15 cellular contexts compared by ENCODE assay signal in the genomic region with DNA sequence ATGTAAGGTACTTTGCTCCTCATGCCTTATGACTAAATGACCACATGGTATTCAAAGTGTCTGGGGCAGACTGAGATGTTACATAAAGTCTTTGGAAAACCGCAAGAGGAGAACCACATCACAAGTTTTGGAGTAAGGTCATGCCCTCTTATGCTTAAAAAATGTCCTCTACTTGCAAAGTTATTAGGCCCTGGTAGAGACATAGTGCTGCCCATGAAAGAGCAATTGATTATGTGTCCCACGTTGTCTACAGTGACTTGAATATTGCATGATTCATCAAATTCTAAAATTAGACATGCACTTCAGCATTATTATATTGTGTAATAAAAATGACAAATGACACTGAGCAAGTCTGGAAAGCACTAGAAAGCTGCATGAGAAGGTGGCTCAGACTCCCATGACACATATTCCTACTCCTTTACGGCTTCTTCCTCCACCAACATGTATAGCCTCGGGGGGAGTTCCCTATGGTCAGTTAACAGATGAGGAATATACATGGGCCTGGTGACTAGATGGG.
DNase-seq lines count a peak whose midpoint lies in the region; ATAC-seq and TF ChIP-seq lines count a peak whose summit lies in the region.
"Had no signal": no experiment of that assay in that cellular context is flagged by ENCODE, and none has a peak within 500 bp of the region (broad histone marks: within the 10 kb centered on the region; RNA-seq: fewer than 3 reads in every experiment).

No MANE protein-coding gene starts in this region.

- H3K4me3 Mint-ChIP-seq in CD4-positive, alpha-beta memory T cell = no peak overlapping the region
- no peak overlapping the region for H3K4me3 Mint-ChIP-seq in Calu3 (ENCODE audit: low read depth, unreplicated experiment)
- H3K4me3 Mint-ChIP-seq: activated T-cell treated with anti-CD3 and anti-CD28 coated beads, Interleukin-2, amount 50 U/mL, for 72 hours; GM23338 had no signal

- H3K27me3 ChIP-seq in left lung = no peaks in the 10 kb centered on the region
- no peaks in the 10 kb centered on the region for H3K27me3 ChIP-seq in CD4-positive, alpha-beta memory T cell (ENCODE audit: insufficient read depth, low read length)
- H3K27me3 ChIP-seq: spleen, testis had no signal

- H3K4me1 ChIP-seq in left lung = no peaks in the 10 kb centered on the region
- no peaks in the 10 kb centered on the region for H3K4me1 ChIP-seq in CD4-positive, alpha-beta memory T cell (ENCODE audit: insufficient read depth, low read length)
- H3K4me1 ChIP-seq: spleen, testis had no signal

- ATAC-seq in SK-N-SH treated with all-trans-retinoic acid at 6 μM for 48 hours (peak; percentile 79), left lung (peak; percentile 74), left ventricle myocardium superior (no peak), HG02571 (IDR thresholded peaks at IDR 0.05; ENCODE audit: unreplicated experiment) (no peak)
- ATAC-seq: activated T-cell treated with anti-CD3 and anti-CD28 coated beads, Interleukin-2, amount 50 U/mL, for 72 hours; GM23338 had no signal

- CTCF ChIA-PET in CD4-positive, alpha-beta memory T cell (lab: Charles Lee; ENCODE audit: partially characterized antibody) = no interaction called here
- CTCF ChIA-PET in Calu3 (lab: Charles Lee) = no interaction called here

- no peak for TF ChIP-seq CTCF in left lung (IDR thresholded peaks at IDR 0.05)
- TF ChIP-seq CTCF in Calu3 (IDR thresholded peaks at IDR 0.05; ENCODE audit: unreplicated experiment) = no peak

- no TSS peak for BruUV-seq in Calu3 (replicated peaks; lab: Mats Ljungman, UMichigan)

- H3K4me3 ChIP-seq in left lung = no peak overlapping the region
- no peak overlapping the region for H3K4me3 ChIP-seq in CD4-positive, alpha-beta memory T cell (ENCODE audit: low read length in 2 of 2)
- H3K4me3 ChIP-seq: GM23338, spleen, testis had no signal

- peak overlapping the region in 1 of 2 donors; percentile 3 for H3K27ac ChIP-seq in left lung
- H3K27ac ChIP-seq in CD4-positive, alpha-beta memory T cell (ENCODE audit: low read depth, low read length) = no peak overlapping the region
- H3K27ac ChIP-seq: spleen, testis had no signal

- no peaks in the 10 kb centered on the region for H3K27me3 Mint-ChIP-seq in CD4-positive, alpha-beta memory T cell
- H3K27me3 Mint-ChIP-seq in Calu3 (ENCODE audit: unreplicated experiment) = no peaks in the 10 kb centered on the region

- peaks cover 4 to 22% (median 9%) of the 10 kb centered on the region in 8 donors for H3K9me3 Mint-ChIP-seq in CD4-positive, alpha-beta memory T cell
- H3K9me3 Mint-ChIP-seq in Calu3 (ENCODE audit: low read depth, unreplicated experiment) = no peaks in the 10 kb centered on the region
- H3K9me3 Mint-ChIP-seq: GM23338 had no signal

- H3K36me3 Mint-ChIP-seq in CD4-positive, alpha-beta memory T cell = no peaks in the 10 kb centered on the region
- H3K36me3 Mint-ChIP-seq in Calu3 (ENCODE audit: insufficient read depth, unreplicated experiment) = no peaks in the 10 kb centered on the region

- DNase-seq in AG08395 (ENCODE audit: low spot score) (peak; percentile 39), HT1080 (ENCODE audit: low read depth) (peak; percentile 74), left lung (no peak), left ventricle myocardium superior (no peak), Calu3 (no peak)
- no peak for DNase-seq in CD4-positive, alpha-beta memory T cell
- DNase-seq: activated T-cell treated with anti-CD3 and anti-CD28 coated beads, Interleukin-2, amount 50 U/mL, for 72 hours; amygdala; NCI-H2081 treated with DMSO at 0.1 percent for 48 hours; spleen; T-helper 2 cell; testis had no signal

- no peaks in the 10 kb centered on the region for H3K36me3 ChIP-seq in left lung
- H3K36me3 ChIP-seq in CD4-positive, alpha-beta memory T cell (ENCODE audit: insufficient read depth, low read length) = no peaks in the 10 kb centered on the region
- H3K36me3 ChIP-seq: spleen had no signal

- no peak overlapping the region for H3K27ac Mint-ChIP-seq in CD4-positive, alpha-beta memory T cell
- H3K27ac Mint-ChIP-seq in Calu3 (ENCODE audit: unreplicated experiment) = no peak overlapping the region
- H3K27ac Mint-ChIP-seq: activated T-cell treated with anti-CD3 and anti-CD28 coated beads, Interleukin-2, amount 50 U/mL, for 72 hours; GM23338 had no signal

- intact Hi-C loops in left lung (cut with DNase I) = no loop called here
- intact Hi-C loops in left ventricle myocardium superior (cut with micrococcal nuclease) = no loop called here
- intact Hi-C loops in CD4-positive, alpha-beta memory T cell (cut with micrococcal nuclease) = no loop called here
- intact Hi-C loops in Calu3 (cut with micrococcal nuclease; ENCODE audit: unreplicated experiment) = no loop called here

- no peaks in the 10 kb centered on the region for H3K4me1 Mint-ChIP-seq in CD4-positive, alpha-beta memory T cell
- H3K4me1 Mint-ChIP-seq in Calu3 (ENCODE audit: low read depth, unreplicated experiment) = no peaks in the 10 kb centered on the region
- H3K4me1 Mint-ChIP-seq: GM23338 had no signal

- POLR2A ChIA-PET in CD4-positive, alpha-beta memory T cell (lab: Charles Lee; ENCODE audit: partially characterized antibody) = no interaction called here

- H3K9me3 ChIP-seq in left lung = no peaks in the 10 kb centered on the region
- no peaks in the 10 kb centered on the region for H3K9me3 ChIP-seq in CD4-positive, alpha-beta memory T cell (ENCODE audit: control insufficient read depth in 1 of 2, low read length in 2 of 2)
- H3K9me3 ChIP-seq: spleen, testis had no signal

TF ChIP-seq in SK-N-SH treated with all-trans-retinoic acid at 6 μM for 48 hours, 23 proteins besides CTCF, POLR2A, EP300 and RAD21:
- TF ChIP-seq, protein P1, sequence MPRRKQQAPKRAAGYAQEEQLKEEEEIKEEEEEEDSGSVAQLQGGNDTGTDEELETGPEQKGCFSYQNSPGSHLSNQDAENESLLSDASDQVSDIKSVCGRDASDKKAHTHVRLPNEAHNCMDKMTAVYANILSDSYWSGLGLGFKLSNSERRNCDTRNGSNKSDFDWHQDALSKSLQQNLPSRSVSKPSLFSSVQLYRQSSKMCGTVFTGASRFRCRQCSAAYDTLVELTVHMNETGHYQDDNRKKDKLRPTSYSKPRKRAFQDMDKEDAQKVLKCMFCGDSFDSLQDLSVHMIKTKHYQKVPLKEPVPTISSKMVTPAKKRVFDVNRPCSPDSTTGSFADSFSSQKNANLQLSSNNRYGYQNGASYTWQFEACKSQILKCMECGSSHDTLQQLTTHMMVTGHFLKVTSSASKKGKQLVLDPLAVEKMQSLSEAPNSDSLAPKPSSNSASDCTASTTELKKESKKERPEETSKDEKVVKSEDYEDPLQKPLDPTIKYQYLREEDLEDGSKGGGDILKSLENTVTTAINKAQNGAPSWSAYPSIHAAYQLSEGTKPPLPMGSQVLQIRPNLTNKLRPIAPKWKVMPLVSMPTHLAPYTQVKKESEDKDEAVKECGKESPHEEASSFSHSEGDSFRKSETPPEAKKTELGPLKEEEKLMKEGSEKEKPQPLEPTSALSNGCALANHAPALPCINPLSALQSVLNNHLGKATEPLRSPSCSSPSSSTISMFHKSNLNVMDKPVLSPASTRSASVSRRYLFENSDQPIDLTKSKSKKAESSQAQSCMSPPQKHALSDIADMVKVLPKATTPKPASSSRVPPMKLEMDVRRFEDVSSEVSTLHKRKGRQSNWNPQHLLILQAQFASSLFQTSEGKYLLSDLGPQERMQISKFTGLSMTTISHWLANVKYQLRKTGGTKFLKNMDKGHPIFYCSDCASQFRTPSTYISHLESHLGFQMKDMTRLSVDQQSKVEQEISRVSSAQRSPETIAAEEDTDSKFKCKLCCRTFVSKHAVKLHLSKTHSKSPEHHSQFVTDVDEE (CRISPR knock-in tag; IDR thresholded peaks at IDR 0.05) = no peak
- TF ChIP-seq ZNF70 (CRISPR knock-in tag; IDR thresholded peaks at IDR 0.05) = no peak
- TF ChIP-seq PPARA (CRISPR knock-in tag; IDR thresholded peaks at IDR 0.05; ENCODE audit: borderline replicate concordance) = no peak
- no peak for TF ChIP-seq ARNTL (CRISPR knock-in tag; IDR thresholded peaks at IDR 0.05; ENCODE audit: borderline replicate concordance, low read depth)
- no peak for TF ChIP-seq ISL1 (CRISPR knock-in tag; IDR thresholded peaks at IDR 0.05)
- TF ChIP-seq, protein P2, sequence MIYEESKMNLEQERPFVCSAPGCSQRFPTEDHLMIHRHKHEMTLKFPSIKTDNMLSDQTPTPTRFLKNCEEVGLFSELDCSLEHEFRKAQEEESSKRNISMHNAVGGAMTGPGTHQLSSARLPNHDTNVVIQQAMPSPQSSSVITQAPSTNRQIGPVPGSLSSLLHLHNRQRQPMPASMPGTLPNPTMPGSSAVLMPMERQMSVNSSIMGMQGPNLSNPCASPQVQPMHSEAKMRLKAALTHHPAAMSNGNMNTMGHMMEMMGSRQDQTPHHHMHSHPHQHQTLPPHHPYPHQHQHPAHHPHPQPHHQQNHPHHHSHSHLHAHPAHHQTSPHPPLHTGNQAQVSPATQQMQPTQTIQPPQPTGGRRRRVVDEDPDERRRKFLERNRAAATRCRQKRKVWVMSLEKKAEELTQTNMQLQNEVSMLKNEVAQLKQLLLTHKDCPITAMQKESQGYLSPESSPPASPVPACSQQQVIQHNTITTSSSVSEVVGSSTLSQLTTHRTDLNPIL (CRISPR knock-in tag; IDR thresholded peaks at IDR 0.05; ENCODE audit: low read depth) = no peak
- no peak for TF ChIP-seq ZFP3 (CRISPR knock-in tag; IDR thresholded peaks at IDR 0.05)
TF ChIP-seq in SK-N-SH treated with all-trans-retinoic acid at 6 μM for 48 hours: peak in this region for 0.

Comparison
In these comparisons a context has a peak if more than half of its experiments do, and no peak if none do; other contexts are left out.
1. DNase-seq: peak in AG08395 (single experiment) and HT1080 (single experiment); none in left lung (0 of 2), left ventricle myocardium superior (single experiment), CD4-positive, alpha-beta memory T cell (0 of 5) and Calu3 (single experiment).
2. ATAC-seq: peak in SK-N-SH treated with all-trans-retinoic acid at 6 μM for 48 hours (single experiment) and left lung (single experiment); none in left ventricle myocardium superior (single experiment) and HG02571 (single experiment).